ENCODE assay signal across 9 cellular contexts in genomic region chr6:19839237-19839546, GRCh38. TPM values are rescaled to one million over a fixed set of nuclear protein-coding genes. Genes with fewer than 3 reads are reported as not detected.
A peak's percentile ranks its signal among the peaks of the same experiment; 100 is the strongest.
DNase-seq lines count a peak whose midpoint lies in the region; ATAC-seq and TF ChIP-seq lines count a peak whose summit lies in the region.
"Had no signal": no experiment of that assay in that cellular context is flagged by ENCODE, and none has a peak within 500 bp of the region (broad histone marks: within the 10 kb centered on the region; RNA-seq: fewer than 3 reads in every experiment).

No MANE protein-coding gene starts in this region.

- TF ChIP-seq POLR2A in prostate gland (IDR thresholded peaks at IDR 0.05) = no peak

- H3K9me3 ChIP-seq in prostate gland = no peaks in the 10 kb centered on the region

- H3K4me1 Mint-ChIP-seq in activated CD8-positive, alpha-beta memory T cell treated with anti-CD3 and anti-CD28 coated beads, Interleukin-2, amount 10 ng/mL, durations not matched to agents 7 days and 5 days = peaks cover 6% of the 10 kb centered on the region

- CTCF ChIA-PET in activated CD8-positive, alpha-beta memory T cell treated with anti-CD3 and anti-CD28 coated beads, Interleukin-2, amount 10 ng/mL, durations not matched to agents 7 days and 5 days (lab: Charles Lee) = no interaction called here

- H3K4me3 ChIP-seq in iPS-11a (ENCODE audit: low read depth, low read length) (peak overlapping the region; percentile 79), prostate gland (peak overlapping the region; percentile 68 to 73)
- H3K4me3 ChIP-seq: K562 had no signal

- H3K9me3 Mint-ChIP-seq in activated CD8-positive, alpha-beta memory T cell treated with anti-CD3 and anti-CD28 coated beads, Interleukin-2, amount 10 ng/mL, durations not matched to agents 7 days and 5 days (ENCODE audit: low read depth) = peaks cover 6% of the 10 kb centered on the region

- H3K36me3 ChIP-seq in prostate gland = no peaks in the 10 kb centered on the region

- H3K4me3 Mint-ChIP-seq in activated CD8-positive, alpha-beta memory T cell treated with anti-CD3 and anti-CD28 coated beads, Interleukin-2, amount 10 ng/mL, durations not matched to agents 7 days and 5 days = no peak overlapping the region

- H3K4me1 ChIP-seq in prostate gland (replicated peaks) = no peaks in the 10 kb centered on the region

- H3K36me3 Mint-ChIP-seq in activated CD8-positive, alpha-beta memory T cell treated with anti-CD3 and anti-CD28 coated beads, Interleukin-2, amount 10 ng/mL, durations not matched to agents 7 days and 5 days = peaks cover 6% of the 10 kb centered on the region

- H3K27ac ChIP-seq in VCaP (peak overlapping the region; percentile 94), prostate gland (peak overlapping the region; percentile 89 to 90)

- no peaks in the 10 kb centered on the region for H3K27me3 ChIP-seq in prostate gland (replicated peaks; ENCODE audit: insufficient read depth)

- TF ChIP-seq CTCF in VCaP (conservative IDR thresholded peaks at IDR 0.05) (no peak), prostate gland (IDR thresholded peaks at IDR 0.05) (no peak)

- no peak overlapping the region for H3K27ac Mint-ChIP-seq in activated CD8-positive, alpha-beta memory T cell treated with anti-CD3 and anti-CD28 coated beads, Interleukin-2, amount 10 ng/mL, durations not matched to agents 7 days and 5 days

- intact Hi-C loops in prostate gland (cut with DNase I) = no loop called here

- DNase-seq in DMS114 treated with DMSO at 0.1 percent for 48 hours (lab: John Stamatoyannopoulos, UW; ENCODE audit: unreplicated experiment) (peak; percentile 47), prostate gland (ENCODE audit: low spot score) (no peak), anterior cingulate cortex (lab: John Stamatoyannopoulos, UW) (no peak)
- no peak for DNase-seq in activated T-cell treated with anti-CD3 and anti-CD28 coated beads, Interleukin-2, amount 50 U/mL, for 1 hour
- DNase-seq in activated CD8-positive, alpha-beta memory T cell treated with anti-CD3 and anti-CD28 coated beads, Interleukin-2, amount 10 ng/mL, durations not matched to agents 7 days and 5 days = no peak
- no peak for DNase-seq in activated CD8-positive, alpha-beta memory T cell treated with anti-CD3 and anti-CD28 coated beads for 24 hours

- no peak for ATAC-seq in activated CD8-positive, alpha-beta memory T cell treated with anti-CD3 and anti-CD28 coated beads, Interleukin-2, amount 10 ng/mL, durations not matched to agents 7 days and 5 days
- ATAC-seq: K562 had no signal

- 3% methylated on average over 7 of the region's 7 CpGs for WGBS in prostate gland

- H3K27me3 Mint-ChIP-seq in activated CD8-positive, alpha-beta memory T cell treated with anti-CD3 and anti-CD28 coated beads, Interleukin-2, amount 10 ng/mL, durations not matched to agents 7 days and 5 days = peaks cover 54% of the 10 kb centered on the region

RNA-seq across cellular contexts. Expression of gene ID4, which starts 2.0 kb away (rescaled TPM):
- total RNA-seq in prostate gland = 10 to 100 TPM; 63.6 to 69.1 TPM
- total RNA-seq in activated CD8-positive, alpha-beta memory T cell treated with anti-CD3 and anti-CD28 coated beads, Interleukin-2, amount 10 ng/mL, durations not matched to agents 7 days and 5 days = not detected
- total RNA-seq: K562 had no signal

Comparison
In these comparisons a context has a peak if more than half of its experiments do, and no peak if none do; other contexts are left out.
1. RNA of gene ID4, which starts 2.0 kb away (total RNA-seq): 63.6 to 69.1 TPM in prostate gland; not detected in activated CD8-positive, alpha-beta memory T cell treated with anti-CD3 and anti-CD28 coated beads, Interleukin-2, amount 10 ng/mL, durations not matched to agents 7 days and 5 days; every median in the first group is over 10 times any median in the second.